8 cellular contexts compared by ENCODE assay signal in genomic region chr3:149658444-149659172, GRCh38. TPM values are rescaled to one million over a fixed set of nuclear protein-coding genes. Genes with fewer than 3 reads are reported as not detected.
DNase-seq lines count a peak whose midpoint lies in the region; ATAC-seq and TF ChIP-seq lines count a peak whose summit lies in the region.

No MANE protein-coding gene starts in this region.

- H3K4me1 ChIP-seq in body of pancreas, result peaks cover 12% of the 10 kb centered on the region

- WGBS in body of pancreas, 2 donors, result 8 to 24% methylated on average over 12 to 32 of the region's 33 CpGs

- ATAC-seq in GM19438 (IDR thresholded peaks at IDR 0.05; ENCODE audit: low read depth, unreplicated experiment), result peak; percentile 61
- peak; percentile 68 for ATAC-seq in HG03442 (IDR thresholded peaks at IDR 0.05; ENCODE audit: unreplicated experiment)
- peak; percentile 58 for ATAC-seq in body of pancreas

- TF ChIP-seq CTCF in body of pancreas (IDR thresholded peaks at IDR 0.05), result peak in 2 of 7 experiments; percentile 12 to 30

- no peaks in the 10 kb centered on the region for H3K27me3 ChIP-seq in body of pancreas

- peak overlapping the region; percentile 87 to 95 (median 92) for H3K27ac ChIP-seq in body of pancreas

- no peaks in the 10 kb centered on the region for H3K9me3 ChIP-seq in body of pancreas

- H3K36me3 ChIP-seq in body of pancreas (replicated peaks in 1 of 2; ENCODE audit: insufficient read depth in 1 of 2, low read depth in 2 of 2), result no peaks in the 10 kb centered on the region

- peak overlapping the region; percentile 10 to 81 for H3K4me3 ChIP-seq in body of pancreas

- DNase-seq in DMS 273 treated with DMSO at 0.1 percent for 48 hours (lab: John Stamatoyannopoulos, UW) (peak; percentile 73), RPMI8226 (peak; percentile 56), body of pancreas (peak; percentile 45 to 74 (median 71)), hippocampal formation (lab: John Stamatoyannopoulos, UW) (peak; percentile 64 to 76), putamen (ENCODE audit: low spot score) (peak; percentile 84), NCI-H2227 (lab: John Stamatoyannopoulos, UW; ENCODE audit: unreplicated experiment) (no peak)

- intact Hi-C loops in body of pancreas (cut with DNase I), result no loop called here

- TF ChIP-seq POLR2A in body of pancreas (IDR thresholded peaks at IDR 0.05), result no peak

RNA-seq across cellular contexts. Expression of gene WWTR1, which starts 0.8 kb away (rescaled TPM):
- 10 to 100 TPM; 46.2 to 64.3 TPM for total RNA-seq in body of pancreas
